In genomic region chr20:5608104-5608447, GRCh38 we compare ENCODE assay signal across 8 cellular contexts. TPM values are rescaled to one million over a fixed set of nuclear protein-coding genes. Genes with fewer than 3 reads are reported as not detected.
A peak's percentile ranks its signal among the peaks of the same experiment; 100 is the strongest.
DNase-seq lines count a peak whose midpoint lies in the region; ATAC-seq, FAIRE-seq and TF ChIP-seq lines count a peak whose summit lies in the region.

No MANE protein-coding gene starts in this region.

- no peaks in the 10 kb centered on the region for H3K9me3 ChIP-seq in body of pancreas

- peak overlapping the region; percentile 96 for H3K4me3 ChIP-seq in NB4 (ENCODE audit: low read depth, low read length)
- no peak overlapping the region for H3K4me3 ChIP-seq in body of pancreas

- H3K4me3 Mint-ChIP-seq in CD14-positive monocyte (peak overlapping the region; percentile 95 to 96), mesothelial cell of epicardium (peak overlapping the region; percentile 97)

- TF ChIP-seq CTCF in CD14-positive monocyte (IDR thresholded peaks at IDR 0.05) (no peak), NB4 (IDR thresholded peaks at IDR 0.05; ENCODE audit: low read depth, low read length) (no peak), mesothelial cell of epicardium (IDR thresholded peaks at IDR 0.05; ENCODE audit: unreplicated experiment) (no peak), body of pancreas (IDR thresholded peaks at IDR 0.05) (no peak)

- TF ChIP-seq POLR2A in NB4 (IDR thresholded peaks at IDR 0.05; ENCODE audit: extremely low read depth, insufficient read length) (no peak), H54 (IDR thresholded peaks at IDR 0.05; ENCODE audit: low read depth, low read length) (no peak), body of pancreas (IDR thresholded peaks at IDR 0.05) (no peak)

- H3K27ac Mint-ChIP-seq in CD14-positive monocyte = peak overlapping the region; percentile 99 to 100 (median 99)
- H3K27ac Mint-ChIP-seq in activated naive CD4-positive, alpha-beta T cell treated with anti-CD3 and anti-CD28 coated beads, Interleukin-2, amount 50 U/mL, for 72 hours = peak overlapping the region; percentile 87 to 99
- peak overlapping the region; percentile 99 for H3K27ac Mint-ChIP-seq in mesothelial cell of epicardium

- 37 to 44% methylated on average over 2 of the region's 2 CpGs for WGBS in body of pancreas, 2 donors

- H3K9me3 Mint-ChIP-seq in CD14-positive monocyte = peaks cover 0 to 3% (median 0%) of the 10 kb centered on the region in 7 donors
- H3K9me3 Mint-ChIP-seq in activated naive CD4-positive, alpha-beta T cell treated with anti-CD3 and anti-CD28 coated beads, Interleukin-2, amount 50 U/mL, for 72 hours = no peaks in the 10 kb centered on the region
- H3K9me3 Mint-ChIP-seq in mesothelial cell of epicardium = no peaks in the 10 kb centered on the region

- H3K36me3 Mint-ChIP-seq in CD14-positive monocyte = peaks cover 60 to 61% of the 10 kb centered on the region in 2 donors
- H3K36me3 Mint-ChIP-seq in activated naive CD4-positive, alpha-beta T cell treated with anti-CD3 and anti-CD28 coated beads, Interleukin-2, amount 50 U/mL, for 72 hours = peaks cover 26 to 35% of the 10 kb centered on the region in 2 donors
- H3K36me3 Mint-ChIP-seq in mesothelial cell of epicardium = peaks cover 4% of the 10 kb centered on the region

- intact Hi-C loops in CD14-positive monocyte (cut with micrococcal nuclease) = loop anchor here (5.0 to 10.0 kb wide), 2 partner anchors 36 to 147 kb away; partner anchors contain the start of gene SHLD1 (in 1 of the 2)
- intact Hi-C loops in body of pancreas (cut with DNase I) = no loop called here

- H3K36me3 ChIP-seq in body of pancreas (replicated peaks in 1 of 2; ENCODE audit: insufficient read depth in 1 of 2, low read depth in 2 of 2) = no peaks in the 10 kb centered on the region

- no peak for FAIRE-seq in H54 (lab: Jason Lieb, UNC)

- H3K27me3 Mint-ChIP-seq in CD14-positive monocyte (ENCODE audit: low read depth in 3 of 3) (peaks cover 0 to 5% (median 0%) of the 10 kb centered on the region in 3 donors), mesothelial cell of epicardium (ENCODE audit: low read depth) (no peaks in the 10 kb centered on the region)

- no peak overlapping the region for H3K27ac ChIP-seq in body of pancreas

- H3K27me3 ChIP-seq in body of pancreas = no peaks in the 10 kb centered on the region

- peaks cover 28% of the 10 kb centered on the region for H3K4me1 ChIP-seq in body of pancreas

- ATAC-seq in activated naive CD4-positive, alpha-beta T cell treated with anti-CD3 and anti-CD28 coated beads, Interleukin-2, amount 50 U/mL, for 72 hours = no peak
- ATAC-seq in GM21390 (IDR thresholded peaks at IDR 0.05; ENCODE audit: unreplicated experiment) (no peak), body of pancreas (no peak)

- H3K4me1 Mint-ChIP-seq in CD14-positive monocyte (peaks cover 60% of the 10 kb centered on the region), mesothelial cell of epicardium (peaks cover 51% of the 10 kb centered on the region)

- DNase-seq in CD14-positive monocyte (ENCODE audit: low spot score) (no peak), NB4 (ENCODE audit: low read depth) (no peak), mesothelial cell of epicardium (ENCODE audit: low spot score in 2 of 2, unreplicated experiment in 2 of 2) (no peak), H54 (ENCODE audit: insufficient read length, low spot score) (no peak), ecto neural progenitor cell (ENCODE audit: low spot score) (no peak), body of pancreas (no peak)
- DNase-seq in activated naive CD4-positive, alpha-beta T cell treated with anti-CD3 and anti-CD28 coated beads, Interleukin-2, amount 50 U/mL, for 72 hours (ENCODE audit: low spot score in 2 of 2) = no peak

RNA-seq across cellular contexts. Expression of gene GPCPD1, which starts 2.7 kb away (rescaled TPM):
- polyA plus RNA-seq in CD14-positive monocyte = 10 to 100 TPM; 46.8 to 78.9 TPM
- 10 to 100 TPM; 27.1 to 64.9 TPM for total RNA-seq in activated naive CD4-positive, alpha-beta T cell treated with anti-CD3 and anti-CD28 coated beads, Interleukin-2, amount 50 U/mL, for 72 hours
- total RNA-seq in mesothelial cell of epicardium (87.7 to 91.5 TPM (median 90.4 TPM) in 3 replicates), body of pancreas (10 to 100 TPM; 13.5 to 14.5 TPM)
